Comparison of ENCODE assay signal across 16 cellular contexts in genomic region chr4:45283352-45283751, GRCh38.
"Had no signal": no experiment of that assay in that cellular context is flagged by ENCODE, and none has a peak within 500 bp of the region (broad histone marks: within the 10 kb centered on the region; RNA-seq: fewer than 3 reads in every experiment).

No MANE protein-coding gene starts in this region.

- H3K4me3 Mint-ChIP-seq: naive thymus-derived CD8-positive, alpha-beta T cell; nephron progenitor cell; stimulated activated naive B cell treated with anti-CD40 and anti-IgM and Interleukin-4, amounts not matched to agents 10 μg/mL and 1 μg/mL and 100 μg/mL, for 72 hours; stimulated activated naive CD8-positive, alpha-beta T cell treated with anti-CD3 and anti-CD28 coated beads, Interleukin-15, Interleukin-2, amounts not matched to agents 100 ng/mL and 50 ng/mL, for 24 hours had no signal

- H3K4me3 ChIP-seq: dorsolateral prefrontal cortex, prostate gland, sigmoid colon, suprapubic skin, transverse colon had no signal

- H3K27me3 ChIP-seq: dorsolateral prefrontal cortex, sigmoid colon, suprapubic skin, transverse colon had no signal

- H3K36me3 ChIP-seq: prostate gland, sigmoid colon, suprapubic skin, transverse colon had no signal

- H3K27ac Mint-ChIP-seq: naive thymus-derived CD8-positive, alpha-beta T cell; nephron progenitor cell; stimulated activated naive B cell treated with anti-CD40 and anti-IgM and Interleukin-4, amounts not matched to agents 10 μg/mL and 1 μg/mL and 100 μg/mL, for 72 hours; stimulated activated naive CD8-positive, alpha-beta T cell treated with anti-CD3 and anti-CD28 coated beads, Interleukin-15, Interleukin-2, amounts not matched to agents 100 ng/mL and 50 ng/mL, for 24 hours had no signal

- H3K36me3 Mint-ChIP-seq: naive thymus-derived CD8-positive, alpha-beta T cell; stimulated activated naive B cell treated with anti-CD40 and anti-IgM and Interleukin-4, amounts not matched to agents 10 μg/mL and 1 μg/mL and 100 μg/mL, for 72 hours had no signal

- ATAC-seq: left lobe of liver; naive thymus-derived CD8-positive, alpha-beta T cell; right cardiac atrium had no signal

- DNase-seq: cerebellar nuclear complex; effector CD4-positive, alpha-beta T cell; mammary epithelial cell; naive thymus-derived CD8-positive, alpha-beta T cell; nephron progenitor cell; nucleus accumbens; right cardiac atrium; sigmoid colon; stimulated activated CD4-positive, alpha-beta T cell treated with anti-CD3 and anti-CD28 coated beads, Interleukin-4, amount 100 ng/mL, for 4 hours; stimulated activated naive B cell treated with anti-CD40 and anti-IgM and Interleukin-4, amounts not matched to agents 10 μg/mL and 1 μg/mL and 100 μg/mL, for 72 hours; transverse colon had no signal

- H3K4me1 ChIP-seq: prostate gland, sigmoid colon, suprapubic skin, transverse colon had no signal

- H3K27ac ChIP-seq: prostate gland, sigmoid colon, suprapubic skin, transverse colon had no signal

- H3K27me3 Mint-ChIP-seq: naive thymus-derived CD8-positive, alpha-beta T cell; stimulated activated naive B cell treated with anti-CD40 and anti-IgM and Interleukin-4, amounts not matched to agents 10 μg/mL and 1 μg/mL and 100 μg/mL, for 72 hours; stimulated activated naive CD8-positive, alpha-beta T cell treated with anti-CD3 and anti-CD28 coated beads, Interleukin-15, Interleukin-2, amounts not matched to agents 100 ng/mL and 50 ng/mL, for 24 hours had no signal

- H3K4me1 Mint-ChIP-seq: naive thymus-derived CD8-positive, alpha-beta T cell; stimulated activated naive B cell treated with anti-CD40 and anti-IgM and Interleukin-4, amounts not matched to agents 10 μg/mL and 1 μg/mL and 100 μg/mL, for 72 hours had no signal

- H3K9me3 Mint-ChIP-seq: nephron progenitor cell; stimulated activated naive CD8-positive, alpha-beta T cell treated with anti-CD3 and anti-CD28 coated beads, Interleukin-15, Interleukin-2, amounts not matched to agents 100 ng/mL and 50 ng/mL, for 24 hours had no signal

- H3K9me3 ChIP-seq: prostate gland, suprapubic skin, transverse colon had no signal
